ENCODE assay signal across 11 cellular contexts in the genomic region with DNA sequence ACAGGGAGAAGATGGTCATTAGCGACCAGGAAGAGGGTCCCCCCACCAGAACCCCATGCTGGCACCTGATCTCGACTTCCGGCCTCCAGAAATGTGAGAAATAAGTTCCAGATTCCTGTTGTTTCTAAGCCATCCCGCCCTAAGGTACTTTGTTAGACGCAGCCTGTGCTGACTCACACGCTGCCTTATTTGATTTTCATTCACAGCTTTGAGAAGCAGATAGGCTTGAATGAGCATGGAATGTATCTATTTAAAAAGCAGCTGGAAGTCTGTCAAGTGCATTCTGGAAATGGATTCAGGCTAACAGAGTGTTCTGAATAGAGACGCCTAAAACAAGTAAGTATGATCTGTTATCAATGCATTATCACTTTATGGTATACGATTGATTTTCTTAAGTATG. TPM values are rescaled to one million over a fixed set of nuclear protein-coding genes. Genes with fewer than 3 reads are reported as not detected.
DNase-seq lines count a peak whose midpoint lies in the region; ATAC-seq and TF ChIP-seq lines count a peak whose summit lies in the region.
"Had no signal": no experiment of that assay in that cellular context is flagged by ENCODE, and none has a peak within 500 bp of the region (broad histone marks: within the 10 kb centered on the region; RNA-seq: fewer than 3 reads in every experiment).

No MANE protein-coding gene starts in this region.

- no peak for TF ChIP-seq CTCF in astrocyte of the spinal cord (IDR thresholded peaks at IDR 0.05; ENCODE audit: low read depth, low read length)

- no peak overlapping the region for H3K4me3 ChIP-seq in astrocyte of the spinal cord (ENCODE audit: low read depth, low read length)
- H3K4me3 ChIP-seq: cardiac muscle cell had no signal

- DNase-seq in AG08395 (ENCODE audit: low spot score), result peak; percentile 43
- peak; percentile 38 for DNase-seq in HPDE6-E6E7 (ENCODE audit: extremely low spot score)
- peak; percentile 54 for DNase-seq in astrocyte of the spinal cord (ENCODE audit: low read depth, low spot score)
- peak; percentile 90 for DNase-seq in kidney glomerular epithelial cell (lab: John Stamatoyannopoulos, UW)
- no peak for DNase-seq in posterior vena cava (ENCODE audit: low spot score)
- DNase-seq in activated CD4-positive, alpha-beta T cell treated with anti-CD3 and anti-CD28 coated beads, Interleukin-2, amount 50 U/mL, for 48 hours, result no peak
- DNase-seq: activated T-cell treated with anti-CD3 and anti-CD28 coated beads for 4 hours, small intestine had no signal

- in situ Hi-C loops in astrocyte of the spinal cord (cut with HindIII; ENCODE audit: low sequenced_read_pairs), result no loop called here

- intact Hi-C loops in posterior vena cava (cut with DNase I), result no loop called here

- no peak for ATAC-seq in GM21737 (IDR thresholded peaks at IDR 0.05; ENCODE audit: unreplicated experiment)
- no peak for ATAC-seq in HG03342 (IDR thresholded peaks at IDR 0.05; ENCODE audit: unreplicated experiment)

RNA-seq across cellular contexts. Expression of a gene that starts 8.3 kb away (rescaled TPM):
- 10 to 100 TPM; 16.3 to 27.0 TPM for total RNA-seq in posterior vena cava
- total RNA-seq: cardiac muscle cell had no signal

Comparison
In these comparisons a context has a peak if more than half of its experiments do, and no peak if none do; other contexts are left out.
1. DNase-seq: peak in AG08395 (single experiment), HPDE6-E6E7 (single experiment), astrocyte of the spinal cord (single experiment) and kidney glomerular epithelial cell (single experiment); none in posterior vena cava (single experiment) and activated CD4-positive, alpha-beta T cell treated with anti-CD3 and anti-CD28 coated beads, Interleukin-2, amount 50 U/mL, for 48 hours (0 of 2).